20 cellular contexts compared by ENCODE assay signal in genomic region chr19:24040621-24041020, GRCh38.
"Had no signal": no experiment of that assay in that cellular context is flagged by ENCODE, and none has a peak within 500 bp of the region (broad histone marks: within the 10 kb centered on the region; RNA-seq: fewer than 3 reads in every experiment).

No MANE protein-coding gene starts in this region.

- H3K9me3 Mint-ChIP-seq: activated CD8-positive, alpha-beta T cell treated with anti-CD3 and anti-CD28 coated beads for 36 hours; activated T-cell treated with anti-CD3 and anti-CD28 coated beads, Interleukin-2, amount 50 U/mL, for 72 hours; natural killer cell had no signal

- H3K4me3 Mint-ChIP-seq: activated CD8-positive, alpha-beta T cell treated with anti-CD3 and anti-CD28 coated beads for 36 hours; activated naive CD8-positive, alpha-beta T cell treated with anti-CD3 and anti-CD28 coated beads, Interleukin-2, amount 10 ng/mL, durations not matched to agents 7 days and 5 days; activated T-cell treated with anti-CD3 and anti-CD28 coated beads, Interleukin-2, amount 50 U/mL, for 72 hours; natural killer cell had no signal

- DNase-seq: activated CD4-positive, alpha-beta T cell treated with anti-CD3 and anti-CD28 coated beads for 48 hours; activated CD8-positive, alpha-beta T cell treated with anti-CD3 and anti-CD28 coated beads for 36 hours; activated effector memory CD4-positive, alpha-beta T cell treated with Interleukin-2 at 50 U/mL for 16 hours; activated naive CD4-positive, alpha-beta T cell treated with Interleukin-2 at 50 U/mL for 16 hours; activated naive CD8-positive, alpha-beta T cell treated with anti-CD3 and anti-CD28 coated beads, Interleukin-2, amount 10 ng/mL, durations not matched to agents 7 days and 5 days; activated T-cell treated with anti-CD3 and anti-CD28 coated beads for 4 hours; activated T-cell treated with anti-CD3 and anti-CD28 coated beads, Interleukin-2, amount 50 U/mL, for 72 hours; amygdala; caudate nucleus; foreskin keratinocyte; heart right ventricle; left lung; lower lobe of right lung; mesendoderm; natural killer cell; retina; sigmoid colon; stimulated activated CD4-positive, alpha-beta T cell treated with anti-CD3 and anti-CD28 coated beads, Interleukin-1b, Interleukin-23, amount 100 ng/mL, for 48 hours; stimulated activated naive CD4-positive, alpha-beta T cell treated with Interleukin-2 at 50 U/mL for 16 hours had no signal

- ATAC-seq: activated CD4-positive, CD25-positive, alpha-beta regulatory T cell treated with anti-CD3 and anti-CD28 coated beads, Interleukin-2, amount 50 U/mL, for 24 hours; activated CD8-positive, alpha-beta T cell treated with anti-CD3 and anti-CD28 coated beads for 36 hours; activated T-cell treated with anti-CD3 and anti-CD28 coated beads, Interleukin-2, amount 50 U/mL, for 72 hours; foreskin keratinocyte; heart right ventricle; left lung; lower lobe of right lung; natural killer cell had no signal

- H3K36me3 Mint-ChIP-seq: natural killer cell had no signal

- H3K27ac Mint-ChIP-seq: activated CD8-positive, alpha-beta T cell treated with anti-CD3 and anti-CD28 coated beads for 36 hours; activated naive CD8-positive, alpha-beta T cell treated with anti-CD3 and anti-CD28 coated beads, Interleukin-2, amount 10 ng/mL, durations not matched to agents 7 days and 5 days; activated T-cell treated with anti-CD3 and anti-CD28 coated beads, Interleukin-2, amount 50 U/mL, for 72 hours; natural killer cell had no signal

- H3K27me3 Mint-ChIP-seq: activated CD8-positive, alpha-beta T cell treated with anti-CD3 and anti-CD28 coated beads for 36 hours; activated naive CD8-positive, alpha-beta T cell treated with anti-CD3 and anti-CD28 coated beads, Interleukin-2, amount 10 ng/mL, durations not matched to agents 7 days and 5 days had no signal
